In genomic region chr1:9887070-9887469, GRCh38 we compare ENCODE assay signal across 20 cellular contexts.
"Had no signal": no experiment of that assay in that cellular context is flagged by ENCODE, and none has a peak within 500 bp of the region (broad histone marks: within the 10 kb centered on the region; RNA-seq: fewer than 3 reads in every experiment).

No MANE protein-coding gene starts in this region.

- H3K36me3 Mint-ChIP-seq: activated naive CD4-positive, alpha-beta T cell treated with anti-CD3 and anti-CD28 coated beads, Interleukin-2, amount 10 ng/mL, durations not matched to agents 7 days and 5 days had no signal

- H3K27ac ChIP-seq: hepatocyte, thyroid gland, upper lobe of right lung had no signal

- H3K4me2 ChIP-seq: hepatocyte had no signal

- H3K27me3 ChIP-seq: hepatocyte, thyroid gland, upper lobe of right lung had no signal

- H3K4me3 Mint-ChIP-seq: activated CD4-positive, alpha-beta memory T cell treated with anti-CD3 and anti-CD28 coated beads, Interleukin-2, amount 10 ng/mL, durations not matched to agents 7 days and 5 days; activated CD4-positive, alpha-beta T cell treated with anti-CD3 and anti-CD28 coated beads, Interleukin-2, amount 10 ng/mL, durations not matched to agents 24 days and 14 days; activated naive CD4-positive, alpha-beta T cell treated with anti-CD3 and anti-CD28 coated beads, Interleukin-2, amount 10 ng/mL, durations not matched to agents 7 days and 5 days; dendritic cell treated with granulocyte-macrophage colony-stimulating factor and Interleukin-4, amounts not matched to agents 40 ng/mL and 50 ng/mL, for 4 days; T-helper 17 cell had no signal

- H2AFZ ChIP-seq: hepatocyte had no signal

- ATAC-seq: activated CD4-positive, CD25-positive, alpha-beta regulatory T cell treated with anti-CD3 and anti-CD28 coated beads, Interleukin-2, amount 50 U/mL, for 24 hours; stimulated activated naive CD8-positive, alpha-beta T cell treated with anti-CD3 and anti-CD28 coated beads, Interleukin-15, Interleukin-2, amounts not matched to agents 100 U/mL and 50 U/mL, for 24 hours; T-helper 17 cell had no signal

- DNase-seq: activated CD4-positive, alpha-beta memory T cell treated with anti-CD3 and anti-CD28 coated beads, Interleukin-2, amount 10 ng/mL, durations not matched to agents 7 days and 5 days; activated effector memory CD4-positive, alpha-beta T cell treated with anti-CD3 and anti-CD28 coated beads, Interleukin-2, amount 50 U/mL, for 16 hours; activated naive CD4-positive, alpha-beta T cell treated with anti-CD3 and anti-CD28 coated beads, Interleukin-2, amount 10 ng/mL, durations not matched to agents 7 days and 5 days; amygdala; caudate nucleus; effector CD4-positive, alpha-beta T cell; erythroblast; foreskin fibroblast; kidney glomerular epithelial cell; stimulated activated CD4-positive, alpha-beta T cell treated with anti-CD3 and anti-CD28 coated beads, Interleukin-2, amount 100 ng/mL, for 48 hours; stimulated activated CD8-positive, alpha-beta memory T cell treated with anti-CD3 and anti-CD28 coated beads, Interleukin-4, amount 100 ng/mL, for 48 hours; stimulated activated naive CD8-positive, alpha-beta T cell treated with anti-CD3 and anti-CD28 coated beads, Interleukin-15, Interleukin-2, amounts not matched to agents 100 U/mL and 50 U/mL, for 24 hours; SW 1271; T-helper 17 cell; thyroid gland; upper lobe of right lung had no signal

- H3K4me3 ChIP-seq: hepatocyte, thyroid gland, upper lobe of right lung had no signal

- H3K36me3 ChIP-seq: thyroid gland, upper lobe of right lung had no signal

- H3K9me3 ChIP-seq: thyroid gland, upper lobe of right lung had no signal

- H3K27ac Mint-ChIP-seq: activated CD4-positive, alpha-beta memory T cell treated with anti-CD3 and anti-CD28 coated beads, Interleukin-2, amount 10 ng/mL, durations not matched to agents 7 days and 5 days; activated CD4-positive, alpha-beta T cell treated with anti-CD3 and anti-CD28 coated beads, Interleukin-2, amount 10 ng/mL, durations not matched to agents 24 days and 14 days; activated naive CD4-positive, alpha-beta T cell treated with anti-CD3 and anti-CD28 coated beads, Interleukin-2, amount 10 ng/mL, durations not matched to agents 7 days and 5 days; dendritic cell treated with granulocyte-macrophage colony-stimulating factor and Interleukin-4, amounts not matched to agents 40 ng/mL and 50 ng/mL, for 4 days; T-helper 17 cell had no signal

- H3K27me3 Mint-ChIP-seq: activated CD4-positive, alpha-beta memory T cell treated with anti-CD3 and anti-CD28 coated beads, Interleukin-2, amount 10 ng/mL, durations not matched to agents 7 days and 5 days; activated CD4-positive, alpha-beta T cell treated with anti-CD3 and anti-CD28 coated beads, Interleukin-2, amount 10 ng/mL, durations not matched to agents 24 days and 14 days; activated naive CD4-positive, alpha-beta T cell treated with anti-CD3 and anti-CD28 coated beads, Interleukin-2, amount 10 ng/mL, durations not matched to agents 7 days and 5 days; dendritic cell treated with granulocyte-macrophage colony-stimulating factor and Interleukin-4, amounts not matched to agents 40 ng/mL and 50 ng/mL, for 4 days; T-helper 17 cell had no signal

- H3K9me3 Mint-ChIP-seq: activated CD4-positive, alpha-beta memory T cell treated with anti-CD3 and anti-CD28 coated beads, Interleukin-2, amount 10 ng/mL, durations not matched to agents 7 days and 5 days; activated CD4-positive, alpha-beta T cell treated with anti-CD3 and anti-CD28 coated beads, Interleukin-2, amount 10 ng/mL, durations not matched to agents 24 days and 14 days; activated naive CD4-positive, alpha-beta T cell treated with anti-CD3 and anti-CD28 coated beads, Interleukin-2, amount 10 ng/mL, durations not matched to agents 7 days and 5 days; dendritic cell treated with granulocyte-macrophage colony-stimulating factor and Interleukin-4, amounts not matched to agents 40 ng/mL and 50 ng/mL, for 4 days had no signal
